In the genomic region with DNA sequence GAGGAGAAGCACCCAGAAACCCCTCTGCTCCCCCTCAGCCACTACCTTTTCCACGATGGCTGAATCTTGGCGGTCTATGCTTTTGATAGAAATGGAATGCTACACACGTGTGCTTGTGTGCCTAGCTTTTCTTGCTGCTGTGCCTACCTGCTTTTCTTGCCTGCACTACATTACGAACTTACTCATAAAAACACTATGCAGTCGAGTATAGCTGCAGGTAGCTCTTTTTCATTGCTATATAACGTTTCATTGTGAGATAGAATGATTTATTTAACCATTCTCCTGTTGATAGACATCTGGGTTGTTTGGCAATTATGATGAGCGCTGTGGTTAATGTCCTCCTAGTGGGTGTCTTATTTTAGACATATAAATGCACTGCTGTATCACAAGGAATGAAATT, we compare ENCODE assay signal across 2 cellular contexts.
TF ChIP-seq lines count a peak whose summit lies in the region.

No MANE protein-coding gene starts in this region.

TF ChIP-seq in IMR-90, 13 proteins besides CTCF, POLR2A, EP300 and RAD21:
- TF ChIP-seq NFE2L2 (IDR thresholded peaks at IDR 0.05; ENCODE audit: low read depth, low read length) (no peak), MAFK (IDR thresholded peaks at IDR 0.05; ENCODE audit: low read depth, low read length) (no peak), MAZ (IDR thresholded peaks at IDR 0.05; ENCODE audit: borderline replicate concordance, low read depth, low read length) (no peak), RCOR1 (IDR thresholded peaks at IDR 0.05; ENCODE audit: insufficient replicate concordance, low read length) (no peak), CHD1 (IDR thresholded peaks at IDR 0.05; ENCODE audit: low read depth, low read length) (no peak), BHLHE40 (IDR thresholded peaks at IDR 0.05; ENCODE audit: low read depth, low read length) (no peak), RFX5 (IDR thresholded peaks at IDR 0.05; ENCODE audit: low read depth, low read length) (no peak), CEBPB (IDR thresholded peaks at IDR 0.05; ENCODE audit: low read depth, low read length) (no peak), SMC3 (IDR thresholded peaks at IDR 0.05; ENCODE audit: low read depth, low read length) (no peak), FOS (IDR thresholded peaks at IDR 0.05; ENCODE audit: low read depth, low read length) (no peak), MXI1 (IDR thresholded peaks at IDR 0.05; ENCODE audit: borderline replicate concordance, low read depth, low read length) (no peak)
- TF ChIP-seq, protein P1, sequence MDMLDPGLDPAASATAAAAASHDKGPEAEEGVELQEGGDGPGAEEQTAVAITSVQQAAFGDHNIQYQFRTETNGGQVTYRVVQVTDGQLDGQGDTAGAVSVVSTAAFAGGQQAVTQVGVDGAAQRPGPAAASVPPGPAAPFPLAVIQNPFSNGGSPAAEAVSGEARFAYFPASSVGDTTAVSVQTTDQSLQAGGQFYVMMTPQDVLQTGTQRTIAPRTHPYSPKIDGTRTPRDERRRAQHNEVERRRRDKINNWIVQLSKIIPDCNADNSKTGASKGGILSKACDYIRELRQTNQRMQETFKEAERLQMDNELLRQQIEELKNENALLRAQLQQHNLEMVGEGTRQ (IDR thresholded peaks at IDR 0.05; ENCODE audit: low read depth, low read length), result no peak
- TF ChIP-seq, protein P2, sequence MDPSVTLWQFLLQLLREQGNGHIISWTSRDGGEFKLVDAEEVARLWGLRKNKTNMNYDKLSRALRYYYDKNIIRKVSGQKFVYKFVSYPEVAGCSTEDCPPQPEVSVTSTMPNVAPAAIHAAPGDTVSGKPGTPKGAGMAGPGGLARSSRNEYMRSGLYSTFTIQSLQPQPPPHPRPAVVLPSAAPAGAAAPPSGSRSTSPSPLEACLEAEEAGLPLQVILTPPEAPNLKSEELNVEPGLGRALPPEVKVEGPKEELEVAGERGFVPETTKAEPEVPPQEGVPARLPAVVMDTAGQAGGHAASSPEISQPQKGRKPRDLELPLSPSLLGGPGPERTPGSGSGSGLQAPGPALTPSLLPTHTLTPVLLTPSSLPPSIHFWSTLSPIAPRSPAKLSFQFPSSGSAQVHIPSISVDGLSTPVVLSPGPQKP (IDR thresholded peaks at IDR 0.05; ENCODE audit: borderline replicate concordance, low read depth, low read length), result no peak
TF ChIP-seq in IMR-90: peak in this region for 0.

TF ChIP-seq in GM23338, 12 proteins besides CTCF, POLR2A, EP300 and RAD21:
- TF ChIP-seq, protein P3, sequence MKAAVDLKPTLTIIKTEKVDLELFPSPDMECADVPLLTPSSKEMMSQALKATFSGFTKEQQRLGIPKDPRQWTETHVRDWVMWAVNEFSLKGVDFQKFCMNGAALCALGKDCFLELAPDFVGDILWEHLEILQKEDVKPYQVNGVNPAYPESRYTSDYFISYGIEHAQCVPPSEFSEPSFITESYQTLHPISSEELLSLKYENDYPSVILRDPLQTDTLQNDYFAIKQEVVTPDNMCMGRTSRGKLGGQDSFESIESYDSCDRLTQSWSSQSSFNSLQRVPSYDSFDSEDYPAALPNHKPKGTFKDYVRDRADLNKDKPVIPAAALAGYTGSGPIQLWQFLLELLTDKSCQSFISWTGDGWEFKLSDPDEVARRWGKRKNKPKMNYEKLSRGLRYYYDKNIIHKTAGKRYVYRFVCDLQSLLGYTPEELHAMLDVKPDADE (IDR thresholded peaks at IDR 0.05), result no peak
- TF ChIP-seq, protein P4, sequence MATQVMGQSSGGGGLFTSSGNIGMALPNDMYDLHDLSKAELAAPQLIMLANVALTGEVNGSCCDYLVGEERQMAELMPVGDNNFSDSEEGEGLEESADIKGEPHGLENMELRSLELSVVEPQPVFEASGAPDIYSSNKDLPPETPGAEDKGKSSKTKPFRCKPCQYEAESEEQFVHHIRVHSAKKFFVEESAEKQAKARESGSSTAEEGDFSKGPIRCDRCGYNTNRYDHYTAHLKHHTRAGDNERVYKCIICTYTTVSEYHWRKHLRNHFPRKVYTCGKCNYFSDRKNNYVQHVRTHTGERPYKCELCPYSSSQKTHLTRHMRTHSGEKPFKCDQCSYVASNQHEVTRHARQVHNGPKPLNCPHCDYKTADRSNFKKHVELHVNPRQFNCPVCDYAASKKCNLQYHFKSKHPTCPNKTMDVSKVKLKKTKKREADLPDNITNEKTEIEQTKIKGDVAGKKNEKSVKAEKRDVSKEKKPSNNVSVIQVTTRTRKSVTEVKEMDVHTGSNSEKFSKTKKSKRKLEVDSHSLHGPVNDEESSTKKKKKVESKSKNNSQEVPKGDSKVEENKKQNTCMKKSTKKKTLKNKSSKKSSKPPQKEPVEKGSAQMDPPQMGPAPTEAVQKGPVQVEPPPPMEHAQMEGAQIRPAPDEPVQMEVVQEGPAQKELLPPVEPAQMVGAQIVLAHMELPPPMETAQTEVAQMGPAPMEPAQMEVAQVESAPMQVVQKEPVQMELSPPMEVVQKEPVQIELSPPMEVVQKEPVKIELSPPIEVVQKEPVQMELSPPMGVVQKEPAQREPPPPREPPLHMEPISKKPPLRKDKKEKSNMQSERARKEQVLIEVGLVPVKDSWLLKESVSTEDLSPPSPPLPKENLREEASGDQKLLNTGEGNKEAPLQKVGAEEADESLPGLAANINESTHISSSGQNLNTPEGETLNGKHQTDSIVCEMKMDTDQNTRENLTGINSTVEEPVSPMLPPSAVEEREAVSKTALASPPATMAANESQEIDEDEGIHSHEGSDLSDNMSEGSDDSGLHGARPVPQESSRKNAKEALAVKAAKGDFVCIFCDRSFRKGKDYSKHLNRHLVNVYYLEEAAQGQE (IDR thresholded peaks at IDR 0.05; ENCODE audit: unreplicated experiment), result no peak
- TF ChIP-seq ZNF331 (CRISPR knock-in tag; IDR thresholded peaks at IDR 0.05; ENCODE audit: low read depth) (no peak), NANOG (IDR thresholded peaks at IDR 0.05; ENCODE audit: borderline replicate concordance) (no peak), POLR2AphosphoS5 (IDR thresholded peaks at IDR 0.05; ENCODE audit: low read depth) (no peak), EZH2 (IDR thresholded peaks at IDR 0.05; ENCODE audit: low read depth, unreplicated experiment) (no peak), CREB1 (CRISPR knock-in tag; IDR thresholded peaks at IDR 0.05; ENCODE audit: low read depth) (no peak), STAT1 (IDR thresholded peaks at IDR 0.05; ENCODE audit: unreplicated experiment) (no peak), JUNB (IDR thresholded peaks at IDR 0.05; ENCODE audit: unreplicated experiment) (no peak), EZH2phosphoT487 (IDR thresholded peaks at IDR 0.05; ENCODE audit: unreplicated experiment) (no peak), ZNF114 (CRISPR knock-in tag; IDR thresholded peaks at IDR 0.05) (no peak)
- TF ChIP-seq, protein P5, sequence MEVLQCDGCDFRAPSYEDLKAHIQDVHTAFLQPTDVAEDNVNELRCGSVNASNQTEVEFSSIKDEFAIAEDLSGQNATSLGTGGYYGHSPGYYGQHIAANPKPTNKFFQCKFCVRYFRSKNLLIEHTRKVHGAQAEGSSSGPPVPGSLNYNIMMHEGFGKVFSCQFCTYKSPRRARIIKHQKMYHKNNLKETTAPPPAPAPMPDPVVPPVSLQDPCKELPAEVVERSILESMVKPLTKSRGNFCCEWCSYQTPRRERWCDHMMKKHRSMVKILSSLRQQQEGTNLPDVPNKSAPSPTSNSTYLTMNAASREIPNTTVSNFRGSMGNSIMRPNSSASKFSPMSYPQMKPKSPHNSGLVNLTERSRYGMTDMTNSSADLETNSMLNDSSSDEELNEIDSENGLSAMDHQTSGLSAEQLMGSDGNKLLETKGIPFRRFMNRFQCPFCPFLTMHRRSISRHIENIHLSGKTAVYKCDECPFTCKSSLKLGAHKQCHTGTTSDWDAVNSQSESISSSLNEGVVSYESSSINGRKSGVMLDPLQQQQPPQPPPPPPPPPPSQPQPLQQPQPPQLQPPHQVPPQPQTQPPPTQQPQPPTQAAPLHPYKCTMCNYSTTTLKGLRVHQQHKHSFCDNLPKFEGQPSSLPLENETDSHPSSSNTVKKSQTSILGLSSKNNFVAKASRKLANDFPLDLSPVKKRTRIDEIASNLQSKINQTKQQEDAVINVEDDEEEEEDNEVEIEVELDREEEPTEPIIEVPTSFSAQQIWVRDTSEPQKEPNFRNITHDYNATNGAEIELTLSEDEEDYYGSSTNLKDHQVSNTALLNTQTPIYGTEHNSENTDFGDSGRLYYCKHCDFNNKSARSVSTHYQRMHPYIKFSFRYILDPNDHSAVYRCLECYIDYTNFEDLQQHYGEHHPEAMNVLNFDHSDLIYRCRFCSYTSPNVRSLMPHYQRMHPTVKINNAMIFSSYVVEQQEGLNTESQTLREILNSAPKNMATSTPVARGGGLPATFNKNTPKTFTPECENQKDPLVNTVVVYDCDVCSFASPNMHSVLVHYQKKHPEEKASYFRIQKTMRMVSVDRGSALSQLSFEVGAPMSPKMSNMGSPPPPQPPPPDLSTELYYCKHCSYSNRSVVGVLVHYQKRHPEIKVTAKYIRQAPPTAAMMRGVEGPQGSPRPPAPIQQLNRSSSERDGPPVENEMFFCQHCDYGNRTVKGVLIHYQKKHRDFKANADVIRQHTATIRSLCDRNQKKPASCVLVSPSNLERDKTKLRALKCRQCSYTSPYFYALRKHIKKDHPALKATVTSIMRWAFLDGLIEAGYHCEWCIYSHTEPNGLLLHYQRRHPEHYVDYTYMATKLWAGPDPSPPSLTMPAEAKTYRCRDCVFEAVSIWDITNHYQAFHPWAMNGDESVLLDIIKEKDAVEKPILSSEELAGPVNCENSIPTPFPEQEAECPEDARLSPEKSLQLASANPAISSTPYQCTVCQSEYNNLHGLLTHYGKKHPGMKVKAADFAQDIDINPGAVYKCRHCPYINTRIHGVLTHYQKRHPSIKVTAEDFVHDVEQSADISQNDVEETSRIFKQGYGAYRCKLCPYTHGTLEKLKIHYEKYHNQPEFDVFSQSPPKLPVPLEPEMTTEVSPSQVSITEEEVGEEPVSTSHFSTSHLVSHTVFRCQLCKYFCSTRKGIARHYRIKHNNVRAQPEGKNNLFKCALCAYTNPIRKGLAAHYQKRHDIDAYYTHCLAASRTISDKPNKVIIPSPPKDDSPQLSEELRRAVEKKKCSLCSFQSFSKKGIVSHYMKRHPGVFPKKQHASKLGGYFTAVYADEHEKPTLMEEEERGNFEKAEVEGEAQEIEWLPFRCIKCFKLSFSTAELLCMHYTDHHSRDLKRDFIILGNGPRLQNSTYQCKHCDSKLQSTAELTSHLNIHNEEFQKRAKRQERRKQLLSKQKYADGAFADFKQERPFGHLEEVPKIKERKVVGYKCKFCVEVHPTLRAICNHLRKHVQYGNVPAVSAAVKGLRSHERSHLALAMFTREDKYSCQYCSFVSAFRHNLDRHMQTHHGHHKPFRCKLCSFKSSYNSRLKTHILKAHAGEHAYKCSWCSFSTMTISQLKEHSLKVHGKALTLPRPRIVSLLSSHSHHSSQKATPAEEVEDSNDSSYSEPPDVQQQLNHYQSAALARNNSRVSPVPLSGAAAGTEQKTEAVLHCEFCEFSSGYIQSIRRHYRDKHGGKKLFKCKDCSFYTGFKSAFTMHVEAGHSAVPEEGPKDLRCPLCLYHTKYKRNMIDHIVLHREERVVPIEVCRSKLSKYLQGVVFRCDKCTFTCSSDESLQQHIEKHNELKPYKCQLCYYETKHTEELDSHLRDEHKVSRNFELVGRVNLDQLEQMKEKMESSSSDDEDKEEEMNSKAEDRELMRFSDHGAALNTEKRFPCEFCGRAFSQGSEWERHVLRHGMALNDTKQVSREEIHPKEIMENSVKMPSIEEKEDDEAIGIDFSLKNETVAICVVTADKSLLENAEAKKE (CRISPR knock-in tag; IDR thresholded peaks at IDR 0.05), result no peak
